Comparison of ENCODE assay signal across 9 cellular contexts in the genomic region with DNA sequence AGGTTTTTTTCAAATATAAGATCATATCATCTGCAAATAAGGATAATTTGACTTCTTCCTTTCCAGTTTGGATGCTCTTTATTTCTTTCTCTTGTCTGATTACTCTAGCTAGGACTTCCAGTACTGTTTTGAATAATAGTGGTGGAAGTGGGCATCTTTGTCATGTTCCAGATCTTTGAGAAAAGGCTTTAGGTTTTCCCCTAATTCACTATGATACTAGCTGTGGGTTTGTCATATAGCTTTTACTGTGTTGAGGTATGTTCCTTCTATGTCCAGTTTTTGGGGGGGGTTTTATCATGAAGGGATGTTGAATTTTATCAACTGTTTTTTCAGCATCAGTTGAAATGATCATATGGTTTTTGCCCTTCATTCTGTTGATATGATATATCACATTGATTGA. TPM values are rescaled to one million over a fixed set of nuclear protein-coding genes. Genes with fewer than 3 reads are reported as not detected.
A peak's percentile ranks its signal among the peaks of the same experiment; 100 is the strongest.
DNase-seq lines count a peak whose midpoint lies in the region; ATAC-seq lines count a peak whose summit lies in the region.
"Not testable (repeated sequence)": the region's sequence is repeated elsewhere in the genome, so short reads cannot be mapped to it uniquely, and the experiment has no call there.
"Had no signal": no experiment of that assay in that cellular context is flagged by ENCODE, and none has a peak within 500 bp of the region (broad histone marks: within the 10 kb centered on the region; RNA-seq: fewer than 3 reads in every experiment).

No MANE protein-coding gene starts in this region.

- POLR2A ChIA-PET in activated CD4-positive, alpha-beta T cell treated with anti-CD3 and anti-CD28 coated beads for 36 hours (lab: Charles Lee): interaction anchor here (1.1 kb wide), 1 partner anchor 26 kb away, joined by 3 read pairs; no protein-coding TSS in a partner anchor

- not testable (repeated sequence) for H3K27ac Mint-ChIP-seq in activated CD4-positive, alpha-beta T cell treated with anti-CD3 and anti-CD28 coated beads for 36 hours; stimulated activated naive B cell treated with anti-CD40 and anti-IgM and Interleukin-4, amounts not matched to agents 10 μg/mL and 1 μg/mL and 100 μg/mL, for 72 hours
- peak overlapping the region; percentile 39 for H3K27ac Mint-ChIP-seq in activated T-cell treated with anti-CD3 and anti-CD28 coated beads, Interleukin-2, amount 50 U/mL, for 24 hours
- peak overlapping the region; percentile 18 for H3K27ac Mint-ChIP-seq in activated T-helper 1 cell treated with anti-CD3 and anti-CD28 coated beads, Interleukin-12 subunit alpha, Interleukin-12 subunit beta, Interleukin-2, Interleukin-4 antibody, amounts not matched to agents 30 ng/mL and 10 ng/mL and 1 ng/mL, durations not matched to agents 14 hours and 24 hours and 36 hours
- H3K27ac Mint-ChIP-seq in activated naive CD4-positive, alpha-beta T cell treated with anti-CD3 and anti-CD28 coated beads, Interleukin-2, amount 50 U/mL, for 24 hours: peak overlapping the region; percentile 10
- H3K27ac Mint-ChIP-seq in activated naive CD8-positive, alpha-beta T cell treated with anti-CD3 and anti-CD28 coated beads, Interleukin-2, amount 50 U/mL, for 24 hours: peak overlapping the region; percentile 41
- H3K27ac Mint-ChIP-seq in natural killer cell treated with Interleukin-12 subunit alpha and Interleukin-12 subunit beta and Interleukin-15 and Interleukin-18, amount 100 ng/mL, for 72 hours: peak overlapping the region; percentile 13 to 65
- peak overlapping the region in 1 of 2 donors; percentile 8 for H3K27ac Mint-ChIP-seq in stimulated activated naive CD8-positive, alpha-beta T cell treated with anti-CD3 and anti-CD28 coated beads, Interleukin-15, amount 100 ng/mL, for 72 hours

- not testable (repeated sequence) for DNase-seq in activated CD4-positive, alpha-beta T cell treated with anti-CD3 and anti-CD28 coated beads for 36 hours; activated T-cell treated with anti-CD3 and anti-CD28 coated beads, Interleukin-2, amount 50 U/mL, for 24 hours; activated T-helper 1 cell treated with anti-CD3 and anti-CD28 coated beads, Interleukin-12 subunit alpha, Interleukin-12 subunit beta, Interleukin-2, Interleukin-4 antibody, amounts not matched to agents 30 ng/mL and 10 ng/mL and 1 ng/mL, durations not matched to agents 14 hours and 24 hours and 36 hours (ENCODE audit: low spot score); activated naive CD8-positive, alpha-beta T cell treated with anti-CD3 and anti-CD28 coated beads, Interleukin-2, amount 50 U/mL, for 24 hours; natural killer cell treated with Interleukin-12 subunit alpha and Interleukin-12 subunit beta and Interleukin-15 and Interleukin-18, amount 100 ng/mL, for 72 hours (ENCODE audit: low spot score); stimulated activated naive B cell treated with anti-CD40 and anti-IgM and Interleukin-4, amounts not matched to agents 10 μg/mL and 1 μg/mL and 100 μg/mL, for 72 hours; stimulated activated naive CD8-positive, alpha-beta T cell treated with anti-CD3 and anti-CD28 coated beads, Interleukin-15, amount 100 ng/mL, for 72 hours

- peaks cover 18% of the 10 kb centered on the region for H3K4me1 Mint-ChIP-seq in activated CD4-positive, alpha-beta T cell treated with anti-CD3 and anti-CD28 coated beads for 36 hours
- peaks cover 21% of the 10 kb centered on the region for H3K4me1 Mint-ChIP-seq in activated T-cell treated with anti-CD3 and anti-CD28 coated beads, Interleukin-2, amount 50 U/mL, for 24 hours (ENCODE audit: low read depth)
- H3K4me1 Mint-ChIP-seq in activated T-helper 1 cell treated with anti-CD3 and anti-CD28 coated beads, Interleukin-12 subunit alpha, Interleukin-12 subunit beta, Interleukin-2, Interleukin-4 antibody, amounts not matched to agents 30 ng/mL and 10 ng/mL and 1 ng/mL, durations not matched to agents 14 hours and 24 hours and 36 hours (ENCODE audit: low read depth): peaks cover 26% of the 10 kb centered on the region
- H3K4me1 Mint-ChIP-seq in activated naive CD4-positive, alpha-beta T cell treated with anti-CD3 and anti-CD28 coated beads, Interleukin-2, amount 50 U/mL, for 24 hours: peaks cover 37% of the 10 kb centered on the region
- peaks cover 17% of the 10 kb centered on the region for H3K4me1 Mint-ChIP-seq in activated naive CD8-positive, alpha-beta T cell treated with anti-CD3 and anti-CD28 coated beads, Interleukin-2, amount 50 U/mL, for 24 hours
- H3K4me1 Mint-ChIP-seq in natural killer cell treated with Interleukin-12 subunit alpha and Interleukin-12 subunit beta and Interleukin-15 and Interleukin-18, amount 100 ng/mL, for 72 hours (ENCODE audit: low read depth in 2 of 2): peaks cover 18 to 25% of the 10 kb centered on the region in 2 donors
- H3K4me1 Mint-ChIP-seq in stimulated activated naive B cell treated with anti-CD40 and anti-IgM and Interleukin-4, amounts not matched to agents 10 μg/mL and 1 μg/mL and 100 μg/mL, for 72 hours: not testable (repeated sequence)
- H3K4me1 Mint-ChIP-seq in stimulated activated naive CD8-positive, alpha-beta T cell treated with anti-CD3 and anti-CD28 coated beads, Interleukin-15, amount 100 ng/mL, for 72 hours: peaks cover 18% of the 10 kb centered on the region

- H3K4me3 Mint-ChIP-seq in activated CD4-positive, alpha-beta T cell treated with anti-CD3 and anti-CD28 coated beads for 36 hours; activated T-cell treated with anti-CD3 and anti-CD28 coated beads, Interleukin-2, amount 50 U/mL, for 24 hours; activated T-helper 1 cell treated with anti-CD3 and anti-CD28 coated beads, Interleukin-12 subunit alpha, Interleukin-12 subunit beta, Interleukin-2, Interleukin-4 antibody, amounts not matched to agents 30 ng/mL and 10 ng/mL and 1 ng/mL, durations not matched to agents 14 hours and 24 hours and 36 hours; activated naive CD4-positive, alpha-beta T cell treated with anti-CD3 and anti-CD28 coated beads, Interleukin-2, amount 50 U/mL, for 24 hours; activated naive CD8-positive, alpha-beta T cell treated with anti-CD3 and anti-CD28 coated beads, Interleukin-2, amount 50 U/mL, for 24 hours; stimulated activated naive B cell treated with anti-CD40 and anti-IgM and Interleukin-4, amounts not matched to agents 10 μg/mL and 1 μg/mL and 100 μg/mL, for 72 hours; stimulated activated naive CD8-positive, alpha-beta T cell treated with anti-CD3 and anti-CD28 coated beads, Interleukin-15, amount 100 ng/mL, for 72 hours: not testable (repeated sequence)
- H3K4me3 Mint-ChIP-seq in natural killer cell treated with Interleukin-12 subunit alpha and Interleukin-12 subunit beta and Interleukin-15 and Interleukin-18, amount 100 ng/mL, for 72 hours: peak overlapping the region; percentile 3

- peak; percentile 68 for ATAC-seq in activated CD4-positive, alpha-beta T cell treated with anti-CD3 and anti-CD28 coated beads for 36 hours
- ATAC-seq in activated naive CD8-positive, alpha-beta T cell treated with anti-CD3 and anti-CD28 coated beads, Interleukin-2, amount 50 U/mL, for 24 hours: peak; percentile 75
- ATAC-seq in natural killer cell treated with Interleukin-12 subunit alpha and Interleukin-12 subunit beta and Interleukin-15 and Interleukin-18, amount 100 ng/mL, for 72 hours: peak; percentile 56 to 60
- ATAC-seq in stimulated activated naive B cell treated with anti-CD40 and anti-IgM and Interleukin-4, amounts not matched to agents 10 μg/mL and 1 μg/mL and 100 μg/mL, for 72 hours (replicated peaks): peak; percentile 66 to 86
- peak; percentile 88 for ATAC-seq in stimulated activated naive CD8-positive, alpha-beta T cell treated with anti-CD3 and anti-CD28 coated beads, Interleukin-15, amount 100 ng/mL, for 72 hours

- CTCF ChIA-PET in activated CD4-positive, alpha-beta T cell treated with anti-CD3 and anti-CD28 coated beads for 36 hours (lab: Charles Lee): interaction anchor here (0.7 to 0.8 kb wide), 2 partner anchors 30 to 105 kb away, joined by 3 to 4 read pairs; no protein-coding TSS in a partner anchor

- H3K9me3 Mint-ChIP-seq in activated CD4-positive, alpha-beta T cell treated with anti-CD3 and anti-CD28 coated beads for 36 hours (ENCODE audit: low read depth): peaks cover 22% of the 10 kb centered on the region
- peaks cover 30% of the 10 kb centered on the region for H3K9me3 Mint-ChIP-seq in activated T-cell treated with anti-CD3 and anti-CD28 coated beads, Interleukin-2, amount 50 U/mL, for 24 hours
- H3K9me3 Mint-ChIP-seq in activated T-helper 1 cell treated with anti-CD3 and anti-CD28 coated beads, Interleukin-12 subunit alpha, Interleukin-12 subunit beta, Interleukin-2, Interleukin-4 antibody, amounts not matched to agents 30 ng/mL and 10 ng/mL and 1 ng/mL, durations not matched to agents 14 hours and 24 hours and 36 hours: peaks cover 43% of the 10 kb centered on the region
- peaks cover 25% of the 10 kb centered on the region for H3K9me3 Mint-ChIP-seq in activated naive CD4-positive, alpha-beta T cell treated with anti-CD3 and anti-CD28 coated beads, Interleukin-2, amount 50 U/mL, for 24 hours
- H3K9me3 Mint-ChIP-seq in activated naive CD8-positive, alpha-beta T cell treated with anti-CD3 and anti-CD28 coated beads, Interleukin-2, amount 50 U/mL, for 24 hours: peaks cover 51% of the 10 kb centered on the region
- H3K9me3 Mint-ChIP-seq in natural killer cell treated with Interleukin-12 subunit alpha and Interleukin-12 subunit beta and Interleukin-15 and Interleukin-18, amount 100 ng/mL, for 72 hours: not testable (repeated sequence)
- peaks cover 6 to 18% of the 10 kb centered on the region in 2 donors for H3K9me3 Mint-ChIP-seq in stimulated activated naive B cell treated with anti-CD40 and anti-IgM and Interleukin-4, amounts not matched to agents 10 μg/mL and 1 μg/mL and 100 μg/mL, for 72 hours
- peaks cover 47 to 53% of the 10 kb centered on the region in 2 donors for H3K9me3 Mint-ChIP-seq in stimulated activated naive CD8-positive, alpha-beta T cell treated with anti-CD3 and anti-CD28 coated beads, Interleukin-15, amount 100 ng/mL, for 72 hours

- not testable (repeated sequence) for H3K27me3 Mint-ChIP-seq in activated CD4-positive, alpha-beta T cell treated with anti-CD3 and anti-CD28 coated beads for 36 hours; activated T-cell treated with anti-CD3 and anti-CD28 coated beads, Interleukin-2, amount 50 U/mL, for 24 hours; activated T-helper 1 cell treated with anti-CD3 and anti-CD28 coated beads, Interleukin-12 subunit alpha, Interleukin-12 subunit beta, Interleukin-2, Interleukin-4 antibody, amounts not matched to agents 30 ng/mL and 10 ng/mL and 1 ng/mL, durations not matched to agents 14 hours and 24 hours and 36 hours (ENCODE audit: insufficient read depth); activated naive CD4-positive, alpha-beta T cell treated with anti-CD3 and anti-CD28 coated beads, Interleukin-2, amount 50 U/mL, for 24 hours; activated naive CD8-positive, alpha-beta T cell treated with anti-CD3 and anti-CD28 coated beads, Interleukin-2, amount 50 U/mL, for 24 hours; natural killer cell treated with Interleukin-12 subunit alpha and Interleukin-12 subunit beta and Interleukin-15 and Interleukin-18, amount 100 ng/mL, for 72 hours; stimulated activated naive B cell treated with anti-CD40 and anti-IgM and Interleukin-4, amounts not matched to agents 10 μg/mL and 1 μg/mL and 100 μg/mL, for 72 hours; stimulated activated naive CD8-positive, alpha-beta T cell treated with anti-CD3 and anti-CD28 coated beads, Interleukin-15, amount 100 ng/mL, for 72 hours

- intact Hi-C loops in activated CD4-positive, alpha-beta T cell treated with anti-CD3 and anti-CD28 coated beads for 36 hours (cut with DNase I, micrococcal nuclease); activated T-helper 1 cell treated with anti-CD3 and anti-CD28 coated beads, Interleukin-12 subunit alpha, Interleukin-12 subunit beta, Interleukin-2, Interleukin-4 antibody, amounts not matched to agents 30 ng/mL and 10 ng/mL and 1 ng/mL, durations not matched to agents 14 hours and 24 hours and 36 hours (cut with micrococcal nuclease): not testable (repeated sequence)

- H3K36me3 Mint-ChIP-seq in activated CD4-positive, alpha-beta T cell treated with anti-CD3 and anti-CD28 coated beads for 36 hours (ENCODE audit: low read depth): peaks cover 13% of the 10 kb centered on the region
- H3K36me3 Mint-ChIP-seq in activated T-cell treated with anti-CD3 and anti-CD28 coated beads, Interleukin-2, amount 50 U/mL, for 24 hours (ENCODE audit: low read depth): peaks cover 16% of the 10 kb centered on the region
- peaks cover 28% of the 10 kb centered on the region for H3K36me3 Mint-ChIP-seq in activated T-helper 1 cell treated with anti-CD3 and anti-CD28 coated beads, Interleukin-12 subunit alpha, Interleukin-12 subunit beta, Interleukin-2, Interleukin-4 antibody, amounts not matched to agents 30 ng/mL and 10 ng/mL and 1 ng/mL, durations not matched to agents 14 hours and 24 hours and 36 hours (ENCODE audit: low read depth)
- peaks cover 22% of the 10 kb centered on the region for H3K36me3 Mint-ChIP-seq in activated naive CD4-positive, alpha-beta T cell treated with anti-CD3 and anti-CD28 coated beads, Interleukin-2, amount 50 U/mL, for 24 hours
- peaks cover 14% of the 10 kb centered on the region for H3K36me3 Mint-ChIP-seq in activated naive CD8-positive, alpha-beta T cell treated with anti-CD3 and anti-CD28 coated beads, Interleukin-2, amount 50 U/mL, for 24 hours (ENCODE audit: low read depth)
- H3K36me3 Mint-ChIP-seq in natural killer cell treated with Interleukin-12 subunit alpha and Interleukin-12 subunit beta and Interleukin-15 and Interleukin-18, amount 100 ng/mL, for 72 hours: peaks cover 36% of the 10 kb centered on the region
- peaks cover 5 to 19% of the 10 kb centered on the region in 2 donors for H3K36me3 Mint-ChIP-seq in stimulated activated naive B cell treated with anti-CD40 and anti-IgM and Interleukin-4, amounts not matched to agents 10 μg/mL and 1 μg/mL and 100 μg/mL, for 72 hours

RNA-seq across cellular contexts. Expression of a gene that starts 10.4 kb away (rescaled TPM):
- 10 to 100 TPM; 11.2 to 14.1 TPM for total RNA-seq in activated CD4-positive, alpha-beta T cell treated with anti-CD3 and anti-CD28 coated beads for 36 hours
- 11.1 and 11.5 TPM in 2 replicates for total RNA-seq in activated T-helper 1 cell treated with anti-CD3 and anti-CD28 coated beads, Interleukin-12 subunit alpha, Interleukin-12 subunit beta, Interleukin-2, Interleukin-4 antibody, amounts not matched to agents 30 ng/mL and 10 ng/mL and 1 ng/mL, durations not matched to agents 14 hours and 24 hours and 36 hours
- 10 to 100 TPM; 13.0 to 19.1 TPM for total RNA-seq in natural killer cell treated with Interleukin-12 subunit alpha and Interleukin-12 subunit beta and Interleukin-15 and Interleukin-18, amount 100 ng/mL, for 72 hours
- total RNA-seq: G401 had no signal

RNA-seq across cellular contexts. Expression of a gene that starts 10.6 kb away (rescaled TPM):
- 1,000 to 10,000 TPM; 5,181 to 7,416 TPM for total RNA-seq in activated CD4-positive, alpha-beta T cell treated with anti-CD3 and anti-CD28 coated beads for 36 hours
- total RNA-seq in activated T-helper 1 cell treated with anti-CD3 and anti-CD28 coated beads, Interleukin-12 subunit alpha, Interleukin-12 subunit beta, Interleukin-2, Interleukin-4 antibody, amounts not matched to agents 30 ng/mL and 10 ng/mL and 1 ng/mL, durations not matched to agents 14 hours and 24 hours and 36 hours: 4,313 and 4,559 TPM in 2 replicates
- total RNA-seq in natural killer cell treated with Interleukin-12 subunit alpha and Interleukin-12 subunit beta and Interleukin-15 and Interleukin-18, amount 100 ng/mL, for 72 hours: 1,000 to 10,000 TPM; 2,989 to 7,967 TPM

RNA-seq across cellular contexts. Expression of a gene that starts 35.7 kb away (rescaled TPM):
- 10 to 100 TPM; 65.8 to 67.9 TPM for total RNA-seq in activated CD4-positive, alpha-beta T cell treated with anti-CD3 and anti-CD28 coated beads for 36 hours
- total RNA-seq in activated T-helper 1 cell treated with anti-CD3 and anti-CD28 coated beads, Interleukin-12 subunit alpha, Interleukin-12 subunit beta, Interleukin-2, Interleukin-4 antibody, amounts not matched to agents 30 ng/mL and 10 ng/mL and 1 ng/mL, durations not matched to agents 14 hours and 24 hours and 36 hours: 43.8 and 46.4 TPM in 2 replicates
- 10 to 100 TPM; 28.8 to 33.9 TPM for total RNA-seq in natural killer cell treated with Interleukin-12 subunit alpha and Interleukin-12 subunit beta and Interleukin-15 and Interleukin-18, amount 100 ng/mL, for 72 hours

RNA-seq across cellular contexts. Expression of a gene that starts 37.2 kb away (rescaled TPM):
- total RNA-seq in activated CD4-positive, alpha-beta T cell treated with anti-CD3 and anti-CD28 coated beads for 36 hours: 10 to 100 TPM; 76.2 to 88.7 TPM
- total RNA-seq in activated T-helper 1 cell treated with anti-CD3 and anti-CD28 coated beads, Interleukin-12 subunit alpha, Interleukin-12 subunit beta, Interleukin-2, Interleukin-4 antibody, amounts not matched to agents 30 ng/mL and 10 ng/mL and 1 ng/mL, durations not matched to agents 14 hours and 24 hours and 36 hours: 65.2 and 70.4 TPM in 2 replicates
- total RNA-seq in natural killer cell treated with Interleukin-12 subunit alpha and Interleukin-12 subunit beta and Interleukin-15 and Interleukin-18, amount 100 ng/mL, for 72 hours: 100 to 1,000 TPM in 1 of 2 donors, 10 to 100 TPM in 1; 86.2 to 114 TPM
